In the genomic region with DNA sequence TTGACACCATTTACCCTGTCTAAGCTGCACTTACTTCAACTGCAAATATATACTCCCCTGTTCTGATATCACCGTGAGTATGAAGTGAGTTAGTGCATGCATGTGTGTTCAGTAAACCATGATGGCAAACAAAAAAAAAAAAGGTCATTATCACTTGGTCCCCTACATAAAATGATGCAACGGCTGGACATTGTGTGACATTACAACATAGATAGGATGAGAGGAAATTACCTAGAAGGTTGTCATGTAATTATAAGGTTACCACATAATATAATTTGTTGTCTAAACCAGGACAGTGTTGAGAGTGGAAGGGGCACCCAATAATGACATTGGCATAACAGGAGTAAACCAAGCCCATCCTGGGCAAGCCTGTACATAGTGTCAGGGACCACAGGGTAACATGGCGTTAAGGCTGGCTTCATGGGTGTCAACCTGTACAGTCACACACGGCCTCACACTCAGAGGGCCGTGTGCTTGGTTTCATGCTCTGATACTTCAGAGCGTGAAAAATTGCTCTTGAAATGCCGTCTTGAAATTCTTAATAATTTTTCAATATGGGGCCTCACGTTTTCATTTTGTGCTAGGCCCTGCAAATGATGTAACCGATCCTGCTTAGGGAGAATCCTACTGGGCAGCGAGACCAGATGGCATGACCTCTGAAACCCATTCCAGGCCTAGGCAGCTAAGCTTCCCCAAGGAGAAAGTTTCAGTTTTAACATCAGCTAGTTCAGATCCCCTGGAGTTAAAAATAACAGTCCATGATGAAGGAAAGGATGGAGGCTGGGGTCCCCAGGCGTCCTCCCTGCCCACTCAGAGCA, we compare ENCODE assay signal across 10 cellular contexts.
"Had no signal": no experiment of that assay in that cellular context is flagged by ENCODE, and none has a peak within 500 bp of the region (broad histone marks: within the 10 kb centered on the region; RNA-seq: fewer than 3 reads in every experiment).

No MANE protein-coding gene starts in this region.

- H3K27ac ChIP-seq: prostate gland had no signal

- DNase-seq: activated effector memory CD4-positive, alpha-beta T cell treated with anti-CD3 and anti-CD28 coated beads, Interleukin-2, amount 50 U/mL, for 16 hours; glutamatergic neuron; immature natural killer cell; mammary epithelial cell; occipital lobe; spleen had no signal

- H3K4me3 ChIP-seq: prostate gland, spleen, upper lobe of left lung had no signal

- ATAC-seq: activated CD8-positive, alpha-beta T cell treated with anti-CD3 and anti-CD28 coated beads for 36 hours; esophagus mucosa had no signal

- H3K4me1 ChIP-seq: prostate gland had no signal

- H3K36me3 ChIP-seq: prostate gland, spleen, upper lobe of left lung had no signal

- H3K27me3 ChIP-seq: upper lobe of left lung had no signal

- H3K9me3 ChIP-seq: prostate gland, spleen, upper lobe of left lung had no signal
